Comparison of ENCODE assay signal across 9 cellular contexts in genomic region chr15:41940441-41940857, GRCh38. TPM values are rescaled to one million over a fixed set of nuclear protein-coding genes. Genes with fewer than 3 reads are reported as not detected.
DNase-seq lines count a peak whose midpoint lies in the region; ATAC-seq and TF ChIP-seq lines count a peak whose summit lies in the region.
"Had no signal": no experiment of that assay in that cellular context is flagged by ENCODE, and none has a peak within 500 bp of the region (broad histone marks: within the 10 kb centered on the region; RNA-seq: fewer than 3 reads in every experiment).

No MANE protein-coding gene starts in this region.

- no peaks in the 10 kb centered on the region for H3K9me3 ChIP-seq in CD8-positive, alpha-beta T cell (ENCODE audit: low read length)
- H3K9me3 ChIP-seq in gastroesophageal sphincter (no peaks in the 10 kb centered on the region), upper lobe of left lung (no peaks in the 10 kb centered on the region)
- H3K9me3 ChIP-seq: left lung had no signal

- no peak overlapping the region for H3K27ac ChIP-seq in CD8-positive, alpha-beta T cell (ENCODE audit: low read depth, low read length)
- H3K27ac ChIP-seq in gastroesophageal sphincter = peak overlapping the region in 1 of 4 donors; percentile 21
- peak overlapping the region in 2 of 4 donors; percentile 20 to 44 for H3K27ac ChIP-seq in upper lobe of left lung

- H3K4me1 ChIP-seq in CD8-positive, alpha-beta T cell (ENCODE audit: insufficient read depth, low read length) = peaks cover 35% of the 10 kb centered on the region
- H3K4me1 ChIP-seq in gastroesophageal sphincter (peaks cover 0 to 32% (median 11%) of the 10 kb centered on the region in 3 donors), upper lobe of left lung (peaks cover 24 to 45% (median 28%) of the 10 kb centered on the region in 4 donors)

- H3K27me3 ChIP-seq in CD8-positive, alpha-beta T cell (ENCODE audit: insufficient read depth, low read length) = no peaks in the 10 kb centered on the region
- H3K27me3 ChIP-seq in gastroesophageal sphincter (no peaks in the 10 kb centered on the region), upper lobe of left lung (no peaks in the 10 kb centered on the region)
- H3K27me3 ChIP-seq: left lung had no signal

- peak in 4 of 7 experiments; percentile 19 to 53 (median 47) for DNase-seq in CD8-positive, alpha-beta T cell
- DNase-seq in SW480 (ENCODE audit: low spot score) (peak; percentile 98), astrocyte of the spinal cord (ENCODE audit: low read depth, low spot score) (peak; percentile 82), NCI-H1694 (lab: John Stamatoyannopoulos, UW) (no peak), upper lobe of left lung (no peak)
- DNase-seq in naive thymus-derived CD8-positive, alpha-beta T cell = no peak

- H3K4me3 ChIP-seq in CD8-positive, alpha-beta T cell (ENCODE audit: low read depth, low read length) = no peak overlapping the region
- H3K4me3 ChIP-seq in astrocyte of the spinal cord (ENCODE audit: low read depth, low read length) (no peak overlapping the region), gastroesophageal sphincter (no peak overlapping the region), upper lobe of left lung (no peak overlapping the region)
- H3K4me3 ChIP-seq: left lung had no signal

- no peaks in the 10 kb centered on the region for H3K36me3 ChIP-seq in CD8-positive, alpha-beta T cell (ENCODE audit: insufficient read depth, low read length)
- peaks cover 0 to 24% of the 10 kb centered on the region in 2 donors for H3K36me3 ChIP-seq in gastroesophageal sphincter
- peaks cover 0 to 39% (median 12%) of the 10 kb centered on the region in 4 donors for H3K36me3 ChIP-seq in upper lobe of left lung

- ATAC-seq in CD8-positive, alpha-beta T cell = peak; percentile 7
- no peak for ATAC-seq in naive thymus-derived CD8-positive, alpha-beta T cell
- ATAC-seq in gastroesophageal sphincter (no peak), HG03135 (IDR thresholded peaks at IDR 0.05; ENCODE audit: unreplicated experiment) (no peak), upper lobe of left lung (ENCODE audit: low FRiP score in 2 of 2) (no peak)
- ATAC-seq: left lung had no signal

- TF ChIP-seq EP300 in gastroesophageal sphincter (IDR thresholded peaks at IDR 0.05) (no peak), upper lobe of left lung (IDR thresholded peaks at IDR 0.05) (no peak)

- peak overlapping the region; percentile 58 for H3K27ac Mint-ChIP-seq in CD8-positive, alpha-beta T cell
- H3K27ac Mint-ChIP-seq in naive thymus-derived CD8-positive, alpha-beta T cell = peak overlapping the region in 9 of 10 donors; percentile 37 to 88 (median 68)

- intact Hi-C loops in CD8-positive, alpha-beta T cell (cut with DNase I, micrococcal nuclease) = no loop called here

- CTCF ChIA-PET in CD8-positive, alpha-beta T cell (lab: Charles Lee) = interaction anchor here (1.9 to 6.9 kb wide), 3 partner anchors 36 to 167 kb away, joined by 5 to 34 read pairs (median 26); partner anchors contain the start of gene MAPKBP1

- no peaks in the 10 kb centered on the region for H3K27me3 Mint-ChIP-seq in CD8-positive, alpha-beta T cell (ENCODE audit: low read depth)
- H3K27me3 Mint-ChIP-seq in naive thymus-derived CD8-positive, alpha-beta T cell = no peaks in the 10 kb centered on the region

- in situ Hi-C loops in astrocyte of the spinal cord (cut with HindIII; ENCODE audit: low sequenced_read_pairs) = no loop called here

- H3K4me1 Mint-ChIP-seq in CD8-positive, alpha-beta T cell (ENCODE audit: low read depth) = peaks cover 42% of the 10 kb centered on the region
- H3K4me1 Mint-ChIP-seq in naive thymus-derived CD8-positive, alpha-beta T cell = peaks cover 17 to 46% (median 33%) of the 10 kb centered on the region in 4 donors

- peaks cover 20% of the 10 kb centered on the region for H3K36me3 Mint-ChIP-seq in CD8-positive, alpha-beta T cell
- peaks cover 0 to 17% (median 2%) of the 10 kb centered on the region in 3 donors for H3K36me3 Mint-ChIP-seq in naive thymus-derived CD8-positive, alpha-beta T cell

- TF ChIP-seq CTCF in CD8-positive, alpha-beta T cell (IDR thresholded peaks at IDR 0.05) = no peak
- no peak for TF ChIP-seq CTCF in astrocyte of the spinal cord (IDR thresholded peaks at IDR 0.05; ENCODE audit: low read depth, low read length)
- no peak for TF ChIP-seq CTCF in gastroesophageal sphincter (IDR thresholded peaks at IDR 0.05)
- TF ChIP-seq CTCF in upper lobe of left lung (IDR thresholded peaks at IDR 0.05) = no peak

- no peak for TF ChIP-seq POLR2A in gastroesophageal sphincter (IDR thresholded peaks at IDR 0.05)
- no peak for TF ChIP-seq POLR2A in upper lobe of left lung (IDR thresholded peaks at IDR 0.05)

- H3K4me3 Mint-ChIP-seq in CD8-positive, alpha-beta T cell = no peak overlapping the region
- peak overlapping the region in 2 of 10 donors; percentile 34 to 47 for H3K4me3 Mint-ChIP-seq in naive thymus-derived CD8-positive, alpha-beta T cell

- POLR2A ChIA-PET in CD8-positive, alpha-beta T cell (lab: Charles Lee) = no interaction called here
- POLR2A ChIA-PET in naive thymus-derived CD8-positive, alpha-beta T cell (lab: Charles Lee) = no interaction called here

- H3K9me3 Mint-ChIP-seq in CD8-positive, alpha-beta T cell = no peaks in the 10 kb centered on the region
- H3K9me3 Mint-ChIP-seq in naive thymus-derived CD8-positive, alpha-beta T cell = peaks cover 0 to 4% (median 0%) of the 10 kb centered on the region in 9 donors

- WGBS in gastroesophageal sphincter (ENCODE audit: low coverage in 1 of 2), 2 donors = 58 to 68% methylated on average over 2 to 5 of the region's 13 CpGs
- 79 to 86% methylated on average over 13 of the region's 13 CpGs for WGBS in upper lobe of left lung, 2 donors

RNA-seq across cellular contexts. Expression of gene EHD4, which starts 31.9 kb away (rescaled TPM):
- total RNA-seq in CD8-positive, alpha-beta T cell = 10 to 100 TPM; 36.4 to 40.5 TPM
- 10 to 100 TPM in 1 of 2 experiments, 1 to 10 TPM in 1; 9.1 to 10.4 TPM for total RNA-seq in naive thymus-derived CD8-positive, alpha-beta T cell
- polyA plus RNA-seq in naive thymus-derived CD8-positive, alpha-beta T cell = 1 to 10 TPM; 5.2 to 7.6 (median 5.9) TPM
- 10 to 100 TPM in 3 of 4 donors, 1 to 10 TPM in 1; 10.0 to 25.4 (median 20.3) TPM for total RNA-seq in gastroesophageal sphincter
- total RNA-seq in upper lobe of left lung = 10 to 100 TPM; 23.0 to 46.4 (median 31.5) TPM

RNA-seq across cellular contexts. Expression of gene SPTBN5, which starts 46.6 kb away (rescaled TPM):
- 1 to 10 TPM; 1.1 to 1.2 TPM for total RNA-seq in CD8-positive, alpha-beta T cell
- total RNA-seq in naive thymus-derived CD8-positive, alpha-beta T cell = under 1 TPM; 0.81 to 0.96 TPM
- under 1 TPM in 1 of 3 donors, not detected in 2; 0.02 TPM for polyA plus RNA-seq in naive thymus-derived CD8-positive, alpha-beta T cell
- total RNA-seq in gastroesophageal sphincter (under 1 TPM; 0.13 to 0.93 (median 0.38) TPM), upper lobe of left lung (1 to 10 TPM in 3 of 6 donors, under 1 TPM in 3; 0.20 to 9.4 (median 2.0) TPM)

Comparison
In these comparisons a context has a peak if more than half of its experiments do, and no peak if none do; other contexts are left out.
1. DNase-seq: peak in CD8-positive, alpha-beta T cell (4 of 7), SW480 (single experiment) and astrocyte of the spinal cord (single experiment); none in naive thymus-derived CD8-positive, alpha-beta T cell (0 of 10), NCI-H1694 (single experiment) and upper lobe of left lung (0 of 2).